In the genomic region with DNA sequence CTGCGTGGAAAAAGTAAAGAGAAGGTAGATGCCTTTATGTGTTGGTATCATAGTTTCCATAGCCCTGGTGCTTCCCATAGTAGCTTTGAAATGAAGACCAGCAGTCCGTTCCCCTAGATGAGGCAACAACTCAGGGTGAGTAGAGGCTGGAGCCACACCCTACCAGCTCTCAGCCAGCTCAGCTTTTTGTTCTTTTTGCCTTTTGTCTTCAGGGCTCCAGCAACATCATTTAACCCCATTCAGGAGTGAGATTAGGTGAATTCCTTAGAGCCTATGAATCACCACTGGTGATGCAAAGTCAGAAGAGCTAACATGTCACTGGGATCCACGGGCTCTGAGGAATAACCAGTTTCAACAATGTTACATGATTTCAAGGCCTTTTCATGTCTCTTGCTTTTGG, we compare ENCODE assay signal across 11 cellular contexts. TPM values are rescaled to one million over a fixed set of nuclear protein-coding genes. Genes with fewer than 3 reads are reported as not detected.
DNase-seq lines count a peak whose midpoint lies in the region; ATAC-seq and TF ChIP-seq lines count a peak whose summit lies in the region.
"Had no signal": no experiment of that assay in that cellular context is flagged by ENCODE, and none has a peak within 500 bp of the region (broad histone marks: within the 10 kb centered on the region; RNA-seq: fewer than 3 reads in every experiment).

No MANE protein-coding gene starts in this region.

- no peak for TF ChIP-seq CTCF in IMR-90 (conservative IDR thresholded peaks at IDR 0.05; ENCODE audit: low read depth, low read length)
- TF ChIP-seq CTCF in choroid plexus epithelial cell (conservative IDR thresholded peaks at IDR 0.05; ENCODE audit: low read depth, low read length), result no peak
- no peak for TF ChIP-seq CTCF in mucosa of descending colon (IDR thresholded peaks at IDR 0.05)

- no peak overlapping the region for H3K4me2 ChIP-seq in IMR-90 (ENCODE audit: low read depth, low read length)

- H3K9me3 ChIP-seq in IMR-90 (ENCODE audit: control insufficient read depth, insufficient read depth, low read length) (no peaks in the 10 kb centered on the region), mucosa of descending colon (no peaks in the 10 kb centered on the region)

- no peak overlapping the region for H2AK9ac ChIP-seq in IMR-90 (replicated peaks; ENCODE audit: low read depth, low read length, poor library complexity)

- POLR2A ChIA-PET in IMR-90 (lab: Charles Lee; ENCODE audit: unreplicated experiment), result no interaction called here

- H3K4me1 ChIP-seq in IMR-90 (ENCODE audit: control insufficient read depth, insufficient read depth, low read length), result no peaks in the 10 kb centered on the region
- peaks cover 17% of the 10 kb centered on the region for H3K4me1 ChIP-seq in mucosa of descending colon (ENCODE audit: low read depth)

- CTCF ChIA-PET in IMR-90 (lab: Yijun Ruan, JAX), result no interaction called here

- no peak overlapping the region for H2BK120ac ChIP-seq in IMR-90 (ENCODE audit: low read depth, low read length)

- no peak overlapping the region for H3K27ac ChIP-seq in IMR-90 (ENCODE audit: insufficient read depth, low read length)

- H3K56ac ChIP-seq in IMR-90 (ENCODE audit: extremely low read depth, insufficient read depth, low read length), result no peak overlapping the region

- H3K4ac ChIP-seq in IMR-90 (ENCODE audit: low read depth, low read length), result no peak overlapping the region

- H4K5ac ChIP-seq in IMR-90 (ENCODE audit: low read depth, low read length), result no peak overlapping the region

- TF ChIP-seq RAD21 in IMR-90 (IDR thresholded peaks at IDR 0.05; ENCODE audit: low read length), result no peak

- H3K36me3 ChIP-seq in IMR-90 (ENCODE audit: control insufficient read depth, insufficient read depth, low read length) (no peaks in the 10 kb centered on the region), mucosa of descending colon (ENCODE audit: low read depth) (no peaks in the 10 kb centered on the region)

- no peak overlapping the region for H2BK5ac ChIP-seq in IMR-90 (ENCODE audit: low read depth, low read length, poor library complexity, severe bottlenecking)

- no peak overlapping the region for H3K18ac ChIP-seq in IMR-90 (ENCODE audit: low read depth, low read length)

- no TSS peak for BruUV-seq in IMR-90 (replicated peaks; lab: Mats Ljungman, UMichigan)

- H4K8ac ChIP-seq in IMR-90 (ENCODE audit: low read depth in 2 of 2, low read length in 2 of 2), result no peak overlapping the region

- H3K4me3 ChIP-seq in IMR-90 (ENCODE audit: insufficient read depth, low read depth, low read length), result no peak overlapping the region
- H3K4me3 ChIP-seq in choroid plexus epithelial cell (ENCODE audit: low read depth, low read length), result no peak overlapping the region
- no peak overlapping the region for H3K4me3 ChIP-seq in mucosa of descending colon

- DNase-seq in ELR (ENCODE audit: low read depth), result peak; percentile 7
- peak; percentile 6 for DNase-seq in IMR-90
- DNase-seq in choroid plexus epithelial cell (ENCODE audit: low read depth), result peak; percentile 30
- DNase-seq in mucosa of descending colon, result no peak
- DNase-seq in ureter (ENCODE audit: low spot score), result no peak
- DNase-seq in GOT3 (lab: John Stamatoyannopoulos, UW), result no peak
- DNase-seq: activated effector memory CD4-positive, alpha-beta T cell treated with anti-CD3 and anti-CD28 coated beads, Interleukin-2, amount 50 U/mL, for 16 hours; effector CD8-positive, alpha-beta T cell; naive B cell; NCI-H2029 had no signal

- H2BK20ac ChIP-seq in IMR-90 (ENCODE audit: low read depth, low read length), result no peak overlapping the region

- no peak overlapping the region for H3K14ac ChIP-seq in IMR-90 (replicated peaks; ENCODE audit: low read depth, low read length)

- no peak overlapping the region for H3K9ac ChIP-seq in IMR-90 (ENCODE audit: low read depth, low read length)

- intact Hi-C loops in IMR-90 (cut with micrococcal nuclease), result no loop called here
- intact Hi-C loops in mucosa of descending colon (cut with DNase I, micrococcal nuclease), result no loop called here

- no peaks in the 10 kb centered on the region for H3K9me1 ChIP-seq in IMR-90 (ENCODE audit: insufficient read depth, low read length)

- no peak overlapping the region for H3K23ac ChIP-seq in IMR-90 (ENCODE audit: low read depth, low read length)

- H2BK15ac ChIP-seq in IMR-90 (ENCODE audit: low read depth, low read length), result no peak overlapping the region

- peaks cover 5% of the 10 kb centered on the region for H3K27me3 ChIP-seq in IMR-90 (ENCODE audit: control insufficient read depth, insufficient read depth, low read length)

- dilution Hi-C loops in IMR-90 (cut with HindIII; ENCODE audit: low sequenced_read_pairs, unreplicated experiment), result no loop called here

- no peaks in the 10 kb centered on the region for H3K79me1 ChIP-seq in IMR-90 (ENCODE audit: low read depth in 1 of 2, low read length in 2 of 2)

- H4K20me1 ChIP-seq in IMR-90 (ENCODE audit: insufficient read depth, low read length), result no peaks in the 10 kb centered on the region

- no peak overlapping the region for H2AFZ ChIP-seq in IMR-90 (replicated peaks; ENCODE audit: low read length, poor library complexity)

- in situ Hi-C loops in IMR-90 (cut with MboI; ENCODE audit: low sequenced_read_pairs), result no loop called here

- TF ChIP-seq POLR2A in IMR-90 (IDR thresholded peaks at IDR 0.05; ENCODE audit: low read depth, low read length), result no peak

- H4K91ac ChIP-seq in IMR-90 (ENCODE audit: insufficient read depth, low read depth, low read length), result no peak overlapping the region

- ATAC-seq in IMR-90 (ENCODE audit: low read depth), result no peak
- ATAC-seq in mucosa of descending colon, result peak; percentile 18
- ATAC-seq in GM18909 (IDR thresholded peaks at IDR 0.05; ENCODE audit: poor library complexity, unreplicated experiment), result no peak

- WGBS in IMR-90 (ENCODE audit: extremely low coverage in 2 of 2, insufficient read length in 1 of 2), 2 experiments, result 71% methylated on average over 1 of the region's 3 CpGs; no CpG with 5 or more reads in 1 of the 2 experiments

- no peak overlapping the region for H2AK5ac ChIP-seq in IMR-90 (ENCODE audit: low read depth, low read length)

TF ChIP-seq in IMR-90, 13 proteins besides CTCF, POLR2A, EP300 and RAD21:
- TF ChIP-seq RFX5 (IDR thresholded peaks at IDR 0.05; ENCODE audit: low read depth, low read length), result no peak

RNA-seq across cellular contexts. Expression of gene SESN3, which starts 14.0 kb away (rescaled TPM):
- total RNA-seq in IMR-90 (2012; rRNA removed), result 7.7 and 10.0 TPM in 2 replicates
- 1.3 and 2.0 TPM in 2 replicates for polyA plus RNA-seq in IMR-90 (2012; rRNA removed)
- polyA plus RNA-seq in IMR-90 (2012; cell fraction: cytosol; rRNA removed), result 0.27 and 0.31 TPM in 2 replicates
- polyA plus RNA-seq in IMR-90 (2012; cell fraction: nucleus; rRNA removed; ENCODE audit: low replicate concordance), result 0.17 and 2.3 TPM in 2 replicates
- total RNA-seq in mucosa of descending colon, result 10 to 100 TPM; 13.8 to 26.1 (median 17.5) TPM
- 35.1 TPM for total RNA-seq in ureter

Comparison
In these comparisons a context has a peak if more than half of its experiments do, and no peak if none do; other contexts are left out.
1. DNase-seq: peak in ELR (single experiment), IMR-90 (single experiment) and choroid plexus epithelial cell (single experiment); none in mucosa of descending colon (0 of 3), ureter (single experiment) and GOT3 (single experiment).